In genomic region chr2:170820647-170821630, GRCh38 we compare ENCODE assay signal across 11 cellular contexts. TPM values are rescaled to one million over a fixed set of nuclear protein-coding genes. Genes with fewer than 3 reads are reported as not detected.
DNase-seq lines count a peak whose midpoint lies in the region; ATAC-seq and TF ChIP-seq lines count a peak whose summit lies in the region.
"Had no signal": no experiment of that assay in that cellular context is flagged by ENCODE, and none has a peak within 500 bp of the region (broad histone marks: within the 10 kb centered on the region; RNA-seq: fewer than 3 reads in every experiment).

No MANE protein-coding gene starts in this region.

- H3K27me3 Mint-ChIP-seq in activated B cell treated with CpG ODN at 0.5 μM for 24 hours, result peaks cover 70% of the 10 kb centered on the region

- peak overlapping the region; percentile 76 for H3K4me3 Mint-ChIP-seq in activated B cell treated with CpG ODN at 0.5 μM for 24 hours

- H3K36me3 Mint-ChIP-seq in activated B cell treated with CpG ODN at 0.5 μM for 24 hours (ENCODE audit: low read depth), result no peaks in the 10 kb centered on the region

- DNase-seq in AG08396 (ENCODE audit: low spot score), result peak; percentile 17
- DNase-seq in GM20000 (ENCODE audit: low spot score), result peak; percentile 76
- DNase-seq in activated B cell treated with CpG ODN at 0.5 μM for 24 hours, result no peak
- peak; percentile 25 for DNase-seq in left kidney (ENCODE audit: low read depth, low spot score)
- DNase-seq in GDM1 (lab: John Stamatoyannopoulos, UW), result no peak
- no peak for DNase-seq in NCI-H2196 (lab: John Stamatoyannopoulos, UW; ENCODE audit: unreplicated experiment)
- DNase-seq in stimulated activated CD4-positive, alpha-beta T cell treated with anti-CD3 and anti-CD28 coated beads, Interleukin-2, amount 100 ng/mL, for 24 hours, result no peak
- DNase-seq in activated gamma-delta T cell treated with Interleukin-2 at 50 U/mL for 16 hours, result no peak
- DNase-seq: WERI-Rb-1 had no signal

- H3K4me1 Mint-ChIP-seq in activated B cell treated with CpG ODN at 0.5 μM for 24 hours, result peaks cover 59% of the 10 kb centered on the region

- no peak overlapping the region for H3K27ac Mint-ChIP-seq in activated B cell treated with CpG ODN at 0.5 μM for 24 hours

- intact Hi-C loops in activated B cell treated with CpG ODN at 0.5 μM for 24 hours (cut with micrococcal nuclease), result no loop called here

- POLR2A ChIA-PET in activated B cell treated with CpG ODN at 0.5 μM for 24 hours (lab: Charles Lee), result no interaction called here

- TF ChIP-seq CTCF in GM20000 (IDR thresholded peaks at IDR 0.05; ENCODE audit: extremely low read depth, missing control alignments) (no peak), activated B cell treated with CpG ODN at 0.5 μM for 24 hours (IDR thresholded peaks at IDR 0.05) (no peak)

- CTCF ChIA-PET in activated B cell treated with CpG ODN at 0.5 μM for 24 hours (lab: Charles Lee), result interaction anchor here (0.6 to 0.7 kb wide), 2 partner anchors 52 to 57 kb away, joined by 3 read pairs; no protein-coding TSS in a partner anchor

- H3K9me3 Mint-ChIP-seq in activated B cell treated with CpG ODN at 0.5 μM for 24 hours, result no peaks in the 10 kb centered on the region

- ATAC-seq in activated B cell treated with CpG ODN at 0.5 μM for 24 hours (ENCODE audit: low read depth), result peak; percentile 22

RNA-seq across cellular contexts. Expression of gene GAD1, which starts 4.3 kb away (rescaled TPM):
- total RNA-seq in activated B cell treated with CpG ODN at 0.5 μM for 24 hours, result not detected in 2 replicates

RNA-seq across cellular contexts. Expression of gene ERICH2, which starts 50.8 kb away (rescaled TPM):
- total RNA-seq in activated B cell treated with CpG ODN at 0.5 μM for 24 hours, result not detected in 2 replicates
- total RNA-seq: frontal cortex, HT1080 had no signal

Comparison
In these comparisons a context has a peak if more than half of its experiments do, and no peak if none do; other contexts are left out.
1. DNase-seq: peak in AG08396 (single experiment), GM20000 (single experiment) and left kidney (single experiment); none in activated B cell treated with CpG ODN at 0.5 μM for 24 hours (single experiment), GDM1 (single experiment), NCI-H2196 (single experiment), stimulated activated CD4-positive, alpha-beta T cell treated with anti-CD3 and anti-CD28 coated beads, Interleukin-2, amount 100 ng/mL, for 24 hours (0 of 2) and activated gamma-delta T cell treated with Interleukin-2 at 50 U/mL for 16 hours (single experiment).